In the genomic region with DNA sequence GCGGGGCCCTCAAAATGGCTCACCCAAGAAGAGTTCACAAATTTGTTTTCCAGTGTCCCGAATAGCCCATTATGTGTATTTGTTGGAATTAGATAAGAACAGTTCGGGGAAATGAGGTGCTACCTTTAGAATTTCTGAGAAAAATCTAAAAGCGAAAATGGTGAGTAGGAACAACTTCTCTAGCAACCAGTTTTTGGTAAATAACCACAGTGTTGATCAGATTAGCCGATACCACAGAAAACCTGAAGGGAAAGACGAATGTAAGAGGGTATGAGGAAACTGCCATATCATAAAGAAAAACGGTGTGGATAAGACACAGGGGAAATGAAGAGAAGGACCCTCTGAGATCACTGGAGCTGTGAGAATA, we compare ENCODE assay signal across 15 cellular contexts. TPM values are rescaled to one million over a fixed set of nuclear protein-coding genes. Genes with fewer than 3 reads are reported as not detected.
DNase-seq lines count a peak whose midpoint lies in the region; ATAC-seq lines count a peak whose summit lies in the region.
"Had no signal": no experiment of that assay in that cellular context is flagged by ENCODE, and none has a peak within 500 bp of the region (broad histone marks: within the 10 kb centered on the region; RNA-seq: fewer than 3 reads in every experiment).

No MANE protein-coding gene starts in this region.

- intact Hi-C loops in activated CD4-positive, alpha-beta T cell treated with anti-CD3 and anti-CD28 coated beads, Interleukin-2, amount 10 ng/mL, durations not matched to agents 24 days and 14 days (cut with micrococcal nuclease) = loop anchor here (5.0 kb wide), 2 partner anchors 192 to 372 kb away; no protein-coding TSS in a partner anchor

- WGBS in esophagus, 2 donors = 71 to 76% methylated on average over 7 of the region's 7 CpGs

- peak overlapping the region; percentile 97 for H3K27ac Mint-ChIP-seq in activated CD4-positive, alpha-beta T cell treated with anti-CD3 and anti-CD28 coated beads, Interleukin-2, amount 10 ng/mL, durations not matched to agents 24 days and 14 days
- H3K27ac Mint-ChIP-seq in T-helper 2 cell treated with Interferon-gamma antibody and Interleukin-4, amounts not matched to agents 5 μg/mL and 100 μg/mL, for 36 hours = peak overlapping the region; percentile 96
- H3K27ac Mint-ChIP-seq in stimulated activated memory B cell treated with anti-CD40 and anti-IgM and Interleukin-4, amounts not matched to agents 10 μg/mL and 1 μg/mL and 100 μg/mL, for 72 hours = peak overlapping the region; percentile 75

- H3K4me3 Mint-ChIP-seq in activated CD4-positive, alpha-beta T cell treated with anti-CD3 and anti-CD28 coated beads, Interleukin-2, amount 10 ng/mL, durations not matched to agents 24 days and 14 days = peak overlapping the region; percentile 76
- peak overlapping the region; percentile 76 for H3K4me3 Mint-ChIP-seq in T-helper 2 cell treated with Interferon-gamma antibody and Interleukin-4, amounts not matched to agents 5 μg/mL and 100 μg/mL, for 36 hours
- peak overlapping the region; percentile 32 for H3K4me3 Mint-ChIP-seq in stimulated activated memory B cell treated with anti-CD40 and anti-IgM and Interleukin-4, amounts not matched to agents 10 μg/mL and 1 μg/mL and 100 μg/mL, for 72 hours

- peaks cover 57% of the 10 kb centered on the region for H3K36me3 Mint-ChIP-seq in activated CD4-positive, alpha-beta T cell treated with anti-CD3 and anti-CD28 coated beads, Interleukin-2, amount 10 ng/mL, durations not matched to agents 24 days and 14 days (ENCODE audit: low read depth)
- peaks cover 69% of the 10 kb centered on the region for H3K36me3 Mint-ChIP-seq in T-helper 2 cell treated with Interferon-gamma antibody and Interleukin-4, amounts not matched to agents 5 μg/mL and 100 μg/mL, for 36 hours (ENCODE audit: low read depth)
- H3K36me3 Mint-ChIP-seq in stimulated activated memory B cell treated with anti-CD40 and anti-IgM and Interleukin-4, amounts not matched to agents 10 μg/mL and 1 μg/mL and 100 μg/mL, for 72 hours = peaks cover 7% of the 10 kb centered on the region

- ATAC-seq in stimulated activated memory B cell treated with anti-CD40 and anti-IgM and Interleukin-4, amounts not matched to agents 10 μg/mL and 1 μg/mL and 100 μg/mL, for 72 hours = no peak
- ATAC-seq in GM19324 (IDR thresholded peaks at IDR 0.05; ENCODE audit: low FRiP score, unreplicated experiment) = no peak
- ATAC-seq: HepG2 had no signal

- H3K27me3 Mint-ChIP-seq in activated CD4-positive, alpha-beta T cell treated with anti-CD3 and anti-CD28 coated beads, Interleukin-2, amount 10 ng/mL, durations not matched to agents 24 days and 14 days = no peaks in the 10 kb centered on the region
- no peaks in the 10 kb centered on the region for H3K27me3 Mint-ChIP-seq in T-helper 2 cell treated with Interferon-gamma antibody and Interleukin-4, amounts not matched to agents 5 μg/mL and 100 μg/mL, for 36 hours (ENCODE audit: low read depth)
- no peaks in the 10 kb centered on the region for H3K27me3 Mint-ChIP-seq in stimulated activated memory B cell treated with anti-CD40 and anti-IgM and Interleukin-4, amounts not matched to agents 10 μg/mL and 1 μg/mL and 100 μg/mL, for 72 hours

- no peaks in the 10 kb centered on the region for H3K36me3 ChIP-seq in esophagus (ENCODE audit: control insufficient read depth in 2 of 2, insufficient read depth in 2 of 2, low read length in 1 of 2)

- peaks cover 97% of the 10 kb centered on the region for H3K4me1 Mint-ChIP-seq in activated CD4-positive, alpha-beta T cell treated with anti-CD3 and anti-CD28 coated beads, Interleukin-2, amount 10 ng/mL, durations not matched to agents 24 days and 14 days
- H3K4me1 Mint-ChIP-seq in T-helper 2 cell treated with Interferon-gamma antibody and Interleukin-4, amounts not matched to agents 5 μg/mL and 100 μg/mL, for 36 hours (ENCODE audit: low read depth) = peaks cover 92% of the 10 kb centered on the region
- H3K4me1 Mint-ChIP-seq in stimulated activated memory B cell treated with anti-CD40 and anti-IgM and Interleukin-4, amounts not matched to agents 10 μg/mL and 1 μg/mL and 100 μg/mL, for 72 hours = peaks cover 85% of the 10 kb centered on the region

- peak; percentile 83 for DNase-seq in activated CD4-positive, alpha-beta T cell treated with anti-CD3 and anti-CD28 coated beads, Interleukin-2, amount 10 ng/mL, durations not matched to agents 24 days and 14 days
- no peak for DNase-seq in activated CD4-positive, alpha-beta T cell treated with anti-CD3 and anti-CD28 coated beads for 4 hours
- DNase-seq in T-helper 2 cell treated with Interferon-gamma antibody and Interleukin-4, amounts not matched to agents 5 μg/mL and 100 μg/mL, for 36 hours (ENCODE audit: low spot score) = peak; percentile 50
- DNase-seq in NCI-H2171 treated with DMSO at 0.1 percent for 48 hours (lab: John Stamatoyannopoulos, UW) (no peak), NCI-H2171 (lab: John Stamatoyannopoulos, UW) (no peak)
- DNase-seq: H7; NCI-H1436 treated with DMSO at 0.1 percent for 48 hours; NCI-H748 treated with DMSO at 0.1 percent for 48 hours; stimulated activated CD4-positive, alpha-beta T cell treated with anti-CD3 and anti-CD28 coated beads, Interleukin-2, amount 100 ng/mL, for 48 hours had no signal

- no peaks in the 10 kb centered on the region for H3K27me3 ChIP-seq in esophagus (ENCODE audit: control insufficient read depth in 1 of 2, insufficient read depth in 2 of 2, low read length in 2 of 2)
- H3K27me3 ChIP-seq: SJSA1 had no signal

- H3K27ac ChIP-seq in esophagus (ENCODE audit: low read depth in 2 of 2, low read length in 1 of 2) = peak overlapping the region; percentile 74 to 80
- H3K27ac ChIP-seq: parathyroid adenoma, SJSA1 had no signal

- H3K9me3 ChIP-seq in esophagus (ENCODE audit: control insufficient read depth in 2 of 2, insufficient read depth in 1 of 2, low read depth in 1 of 2, low read length in 1 of 2) = no peaks in the 10 kb centered on the region
- H3K9me3 ChIP-seq: SJSA1 had no signal

- H3K4me3 ChIP-seq in esophagus (ENCODE audit: low read depth in 1 of 2, low read length in 2 of 2) = no peak overlapping the region
- H3K4me3 ChIP-seq: SJSA1 had no signal

- peaks cover 6 to 25% of the 10 kb centered on the region in 2 donors for H3K4me1 ChIP-seq in esophagus (ENCODE audit: control insufficient read depth in 2 of 2, insufficient read depth in 2 of 2, low read length in 1 of 2)
- H3K4me1 ChIP-seq: parathyroid adenoma had no signal

- peaks cover 7% of the 10 kb centered on the region for H3K9me3 Mint-ChIP-seq in activated CD4-positive, alpha-beta T cell treated with anti-CD3 and anti-CD28 coated beads, Interleukin-2, amount 10 ng/mL, durations not matched to agents 24 days and 14 days
- H3K9me3 Mint-ChIP-seq in T-helper 2 cell treated with Interferon-gamma antibody and Interleukin-4, amounts not matched to agents 5 μg/mL and 100 μg/mL, for 36 hours = no peaks in the 10 kb centered on the region
- no peaks in the 10 kb centered on the region for H3K9me3 Mint-ChIP-seq in stimulated activated memory B cell treated with anti-CD40 and anti-IgM and Interleukin-4, amounts not matched to agents 10 μg/mL and 1 μg/mL and 100 μg/mL, for 72 hours

RNA-seq across cellular contexts. Expression of a gene that starts 31.0 kb away (rescaled TPM):
- total RNA-seq in activated CD4-positive, alpha-beta T cell treated with anti-CD3 and anti-CD28 coated beads, Interleukin-2, amount 10 ng/mL, durations not matched to agents 24 days and 14 days = 232 TPM in 2 replicates
- 1 to 10 TPM; 2.1 to 2.3 TPM for polyA plus RNA-seq in esophagus

Comparison
In these comparisons a context has a peak if more than half of its experiments do, and no peak if none do; other contexts are left out.
1. DNase-seq: peak in activated CD4-positive, alpha-beta T cell treated with anti-CD3 and anti-CD28 coated beads, Interleukin-2, amount 10 ng/mL, durations not matched to agents 24 days and 14 days (single experiment) and T-helper 2 cell treated with Interferon-gamma antibody and Interleukin-4, amounts not matched to agents 5 μg/mL and 100 μg/mL, for 36 hours (single experiment); none in activated CD4-positive, alpha-beta T cell treated with anti-CD3 and anti-CD28 coated beads for 4 hours (0 of 2), NCI-H2171 treated with DMSO at 0.1 percent for 48 hours (single experiment) and NCI-H2171 (single experiment).
2. Peak in every context shown above with its lines, with median percentiles within 50 percentile points of each other: H3K27ac Mint-ChIP-seq and H3K4me3 Mint-ChIP-seq.